ENCODE assay signal across 21 cellular contexts in genomic region chr10:90967865-90968264, GRCh38. TPM values are rescaled to one million over a fixed set of nuclear protein-coding genes. Genes with fewer than 3 reads are reported as not detected.
"Had no signal": no experiment of that assay in that cellular context is flagged by ENCODE, and none has a peak within 500 bp of the region (broad histone marks: within the 10 kb centered on the region; RNA-seq: fewer than 3 reads in every experiment).

No MANE protein-coding gene starts in this region.

- H3K27me3 ChIP-seq: dorsolateral prefrontal cortex, pancreas, sigmoid colon, suprapubic skin, thyroid gland, uterus had no signal

- FAIRE-seq: islet of Langerhans, pancreas had no signal

- DNase-seq: dorsolateral prefrontal cortex; effector CD8-positive, alpha-beta T cell; foreskin melanocyte; head of caudate nucleus; hypothalamus; lower lobe of right lung; natural killer cell; occipital lobe; pancreas; sigmoid colon; stimulated activated CD4-positive, alpha-beta T cell treated with anti-CD3 and anti-CD28 coated beads, Interleukin-2, amount 100 ng/mL, for 48 hours; stimulated activated CD8-positive, alpha-beta memory T cell treated with anti-CD3 and anti-CD28 coated beads, Interleukin-4, amount 100 ng/mL, for 48 hours; stimulated activated naive CD8-positive, alpha-beta T cell treated with anti-CD3 and anti-CD28 coated beads, Interleukin-15, Interleukin-2, amounts not matched to agents 100 U/mL and 50 U/mL, for 24 hours; thyroid gland; uterus had no signal

- H3K9me3 ChIP-seq: lower lobe of right lung, pancreas, sigmoid colon, suprapubic skin, thyroid gland, uterus had no signal

- H3K27ac ChIP-seq: coronary artery, dorsolateral prefrontal cortex, lower lobe of right lung, pancreas, suprapubic skin, thyroid gland, uterus had no signal

- H3K36me3 ChIP-seq: lower lobe of right lung, pancreas, sigmoid colon, suprapubic skin, thyroid gland, uterus had no signal

- H3K4me2 ChIP-seq: smooth muscle cell had no signal

- ATAC-seq: left lobe of liver; lower lobe of right lung; natural killer cell; stimulated activated naive CD8-positive, alpha-beta T cell treated with anti-CD3 and anti-CD28 coated beads, Interleukin-15, Interleukin-2, amounts not matched to agents 100 U/mL and 50 U/mL, for 24 hours had no signal

- H3K4me1 ChIP-seq: pancreas, thyroid gland, uterus had no signal

- H3K4me3 ChIP-seq: coronary artery, dorsolateral prefrontal cortex, lower lobe of right lung, pancreas, sigmoid colon, smooth muscle cell, suprapubic skin, thyroid gland, uterus had no signal

RNA-seq across cellular contexts. Expression of gene ANKRD1, which starts 47.0 kb away (rescaled TPM):
- total RNA-seq: left lobe of liver, natural killer cell, neural crest cell, occipital lobe, sigmoid colon had no signal
